In the genomic region with DNA sequence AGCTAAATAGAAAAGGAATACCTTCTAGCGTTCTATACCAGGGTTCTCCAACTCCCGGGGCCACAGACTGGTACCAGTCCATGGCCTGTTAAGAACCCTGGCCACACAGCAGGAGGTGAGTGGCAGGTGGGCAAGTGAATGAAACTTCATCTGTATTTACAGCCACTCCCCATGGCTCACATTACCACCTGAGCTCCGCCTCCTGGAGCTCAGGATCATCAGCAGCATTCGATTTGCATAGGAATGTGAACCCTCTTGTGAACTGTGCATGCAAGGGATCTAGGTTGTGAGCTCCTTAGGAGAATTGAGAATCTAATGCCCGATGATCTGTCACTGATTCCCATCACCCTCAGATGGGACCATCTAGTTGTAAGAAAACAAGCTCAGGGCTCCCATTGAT, we compare ENCODE assay signal across 21 cellular contexts.
DNase-seq lines count a peak whose midpoint lies in the region; ATAC-seq, FAIRE-seq and TF ChIP-seq lines count a peak whose summit lies in the region.
"Had no signal": no experiment of that assay in that cellular context is flagged by ENCODE, and none has a peak within 500 bp of the region (broad histone marks: within the 10 kb centered on the region; RNA-seq: fewer than 3 reads in every experiment).

No MANE protein-coding gene starts in this region.

- peaks cover 45% of the 10 kb centered on the region for H3K36me3 ChIP-seq in DOHH2 (ENCODE audit: control insufficient read depth, low read length)
- H3K36me3 ChIP-seq in GM23338 (ENCODE audit: insufficient read depth), result no peaks in the 10 kb centered on the region
- no peaks in the 10 kb centered on the region for H3K36me3 ChIP-seq in kidney (ENCODE audit: control insufficient read depth in 1 of 2, insufficient read depth in 2 of 2, low read length in 2 of 2)
- H3K36me3 ChIP-seq: BE2C; BLaER1 treated with 17β-estradiol and CSF1 and Interleukin-3, amounts not matched to agents 10 nM and 100 nM; HAP-1 had no signal

- DNase-seq in GM23338 (ENCODE audit: low spot score) (peak; percentile 24), WTC11 (ENCODE audit: low spot score) (no peak), kidney (peak; percentile 4), NCI-H1436 treated with DMSO at 0.1 percent for 48 hours (lab: John Stamatoyannopoulos, UW) (no peak)
- DNase-seq: 8988T; ACHN; AML-193; BE2C; CD4-positive, alpha-beta T cell; CD8-positive, alpha-beta memory T cell; DMS79; GM23248 had no signal

- TF ChIP-seq CTCF in DOHH2 (IDR thresholded peaks at IDR 0.05; ENCODE audit: low read depth, low read length, poor library complexity, severe bottlenecking) (no peak), GM23338 (conservative IDR thresholded peaks at IDR 0.05; ENCODE audit: low read depth in 2 of 2) (no peak), WTC11 (IDR thresholded peaks at IDR 0.05) (no peak), kidney (IDR thresholded peaks at IDR 0.05; ENCODE audit: borderline replicate concordance, extremely low read depth, insufficient read depth) (no peak)

- H3K9me3 Mint-ChIP-seq in GM23338 (peaks cover 49% of the 10 kb centered on the region), WTC11 (peaks cover 58% of the 10 kb centered on the region)

- H3K9ac ChIP-seq in kidney (ENCODE audit: low read length in 2 of 2), result no peak overlapping the region
- H3K9ac ChIP-seq: BLaER1 treated with 17β-estradiol and CSF1 and Interleukin-3, amounts not matched to agents 10 nM and 100 nM; GM23248 had no signal

- POLR2A ChIA-PET in WTC11 (lab: Charles Lee), result no interaction called here

- intact Hi-C loops in kidney (cut with DNase I), result no loop called here

- H3K4me1 ChIP-seq in DOHH2 (ENCODE audit: control insufficient read depth, low read length) (peaks cover 41% of the 10 kb centered on the region), GM23338 (ENCODE audit: insufficient read depth) (no peaks in the 10 kb centered on the region; the same call in 1 of the 2 replicates), kidney (ENCODE audit: control insufficient read depth in 1 of 2, insufficient read depth in 1 of 2, low read depth in 1 of 2, low read length in 2 of 2) (no peaks in the 10 kb centered on the region)
- H3K4me1 ChIP-seq: A549, BE2C, HAP-1 had no signal

- ATAC-seq in GM23338, result no peak
- ATAC-seq in WTC11, result peak; percentile 34; the same call in 1 of the 2 replicates
- ATAC-seq in GM19467 (IDR thresholded peaks at IDR 0.05; ENCODE audit: unreplicated experiment), result no peak
- ATAC-seq in HG02885 (IDR thresholded peaks at IDR 0.05; ENCODE audit: poor library complexity, unreplicated experiment), result no peak
- ATAC-seq: A549 had no signal

- CTCF ChIA-PET in WTC11 (lab: Charles Lee), result no interaction called here

- H3K4me3 Mint-ChIP-seq in GM23338 (no peak overlapping the region), WTC11 (no peak overlapping the region)
- H3K4me3 Mint-ChIP-seq: CD14-positive monocyte; CD4-positive, alpha-beta T cell; CD8-positive, alpha-beta memory T cell had no signal

- H3K79me2 ChIP-seq in DOHH2 (ENCODE audit: control insufficient read depth, low read length) (no peaks in the 10 kb centered on the region), GM23338 (replicated peaks; ENCODE audit: insufficient read depth) (0 out of 2 replicates have a peak, but pooled peaks cover 6% of the 10 kb centered on the region)

- peak overlapping the region; percentile 26; the same call in 1 of the 2 replicates for H3K4me2 ChIP-seq in DOHH2 (ENCODE audit: low read length)
- no peak overlapping the region for H3K4me2 ChIP-seq in GM23338
- H3K4me2 ChIP-seq: A549 had no signal

- H3K36me3 Mint-ChIP-seq in GM23338 (ENCODE audit: low read depth) (peaks cover 37% of the 10 kb centered on the region), WTC11 (peaks cover 61% of the 10 kb centered on the region)
- H3K36me3 Mint-ChIP-seq: CD14-positive monocyte; CD8-positive, alpha-beta memory T cell had no signal

- H4K20me1 ChIP-seq in DOHH2 (ENCODE audit: control insufficient read depth, insufficient read depth, low read depth, low read length) (no peaks in the 10 kb centered on the region), GM23338 (replicated peaks; ENCODE audit: insufficient read depth) (no peaks in the 10 kb centered on the region; the same call in 1 of the 2 replicates)
- H4K20me1 ChIP-seq: BLaER1 treated with 17β-estradiol and CSF1 and Interleukin-3, amounts not matched to agents 10 nM and 100 nM had no signal

- H3K27me3 ChIP-seq in DOHH2 (ENCODE audit: control insufficient read depth, low read length) (no peaks in the 10 kb centered on the region), GM23338 (ENCODE audit: insufficient read depth) (no peaks in the 10 kb centered on the region)
- H3K27me3 ChIP-seq: BE2C; BLaER1 treated with 17β-estradiol and CSF1 and Interleukin-3, amounts not matched to agents 10 nM and 100 nM had no signal

- H3F3A ChIP-seq in DOHH2 (ENCODE audit: control insufficient read depth, insufficient read depth) (peaks cover 8% of the 10 kb centered on the region), GM23338 (replicated peaks; ENCODE audit: low read depth) (no peaks in the 10 kb centered on the region)

- H3K9me2 ChIP-seq in DOHH2 (replicated peaks; ENCODE audit: control insufficient read depth, low read length) (no peaks in the 10 kb centered on the region), GM23338 (ENCODE audit: insufficient read depth) (no peaks in the 10 kb centered on the region)

- 0 out of 2 replicates have a peak overlapping the region, but pooled peaks have one; percentile 11 for H3K4me3 ChIP-seq in DOHH2 (ENCODE audit: low read length)
- no peak overlapping the region for H3K4me3 ChIP-seq in GM23338
- no peak overlapping the region for H3K4me3 ChIP-seq in kidney (ENCODE audit: low read length in 2 of 2)
- H3K4me3 ChIP-seq: A549; BLaER1 treated with 17β-estradiol and CSF1 and Interleukin-3, amounts not matched to agents 10 nM and 100 nM; GM23248; HAP-1 had no signal

- FAIRE-seq in kidney (lab: Jason Lieb, UNC), result no peak
- FAIRE-seq: A549, D721Med, G401.6 had no signal

- H3K27ac Mint-ChIP-seq in GM23338 (no peak overlapping the region), WTC11 (no peak overlapping the region)
- H3K27ac Mint-ChIP-seq: CD14-positive monocyte; CD4-positive, alpha-beta T cell; CD8-positive, alpha-beta memory T cell had no signal

- H3K27me3 Mint-ChIP-seq in GM23338 (ENCODE audit: insufficient read depth, low read depth, poor library complexity) (peaks cover 3% of the 10 kb centered on the region), WTC11 (ENCODE audit: low read depth) (peaks cover 2% of the 10 kb centered on the region; the same call in 1 of the 2 replicates)
- H3K27me3 Mint-ChIP-seq: CD4-positive, alpha-beta T cell had no signal

- H2AFZ ChIP-seq in GM23338, result no peak overlapping the region
- H2AFZ ChIP-seq: GM23248 had no signal

- H3K9me3 ChIP-seq in DOHH2 (ENCODE audit: control insufficient read depth, insufficient read depth, low read length) (peaks cover 15% of the 10 kb centered on the region; the same call in 1 of the 2 replicates), kidney (ENCODE audit: control insufficient read depth in 1 of 2, low read length in 2 of 2) (no peaks in the 10 kb centered on the region)
- H3K9me3 ChIP-seq: A549, BE2C, HAP-1 had no signal

- H3K27ac ChIP-seq in DOHH2 (ENCODE audit: low read depth, low read length), result no peak overlapping the region
- no peak overlapping the region for H3K27ac ChIP-seq in GM23338 (ENCODE audit: low read depth)
- no peak overlapping the region for H3K27ac ChIP-seq in kidney (ENCODE audit: low read depth in 2 of 2, low read length in 2 of 2)
- H3K27ac ChIP-seq: A549; BLaER1 treated with 17β-estradiol and CSF1 and Interleukin-3, amounts not matched to agents 10 nM and 100 nM; GM23248 had no signal

- no peaks in the 10 kb centered on the region; the same call in 2 of the 3 replicates for H3K4me1 Mint-ChIP-seq in GM23338
- H3K4me1 Mint-ChIP-seq in WTC11, result peaks cover 4% of the 10 kb centered on the region; the same call in 1 of the 2 replicates
- H3K4me1 Mint-ChIP-seq: CD14-positive monocyte; CD8-positive, alpha-beta memory T cell had no signal

TF ChIP-seq in GM23338, 12 proteins besides CTCF, POLR2A, EP300 and RAD21 (continues in another document):
- TF ChIP-seq ZNF114 (CRISPR knock-in tag; IDR thresholded peaks at IDR 0.05) (no peak), STAT1 (IDR thresholded peaks at IDR 0.05; ENCODE audit: unreplicated experiment) (no peak)

TF ChIP-seq in WTC11, 78 proteins besides CTCF, POLR2A, EP300 and RAD21:
- TF ChIP-seq SMAD4 (CRISPR knock-in tag; IDR thresholded peaks at IDR 0.05), result no peak

Comparison
In these comparisons a context has a peak if more than half of its experiments do, and no peak if none do; other contexts are left out.
1. DNase-seq: peak in GM23338 (single experiment) and kidney (single experiment); none in WTC11 (single experiment) and NCI-H1436 treated with DMSO at 0.1 percent for 48 hours (single experiment).